In genomic region chr20:13262302-13262650, GRCh38 we compare ENCODE assay signal across 9 cellular contexts.
"Had no signal": no experiment of that assay in that cellular context is flagged by ENCODE, and none has a peak within 500 bp of the region (broad histone marks: within the 10 kb centered on the region; RNA-seq: fewer than 3 reads in every experiment).

No MANE protein-coding gene starts in this region.

- H3K9me3 Mint-ChIP-seq: activated CD4-positive, alpha-beta T cell treated with anti-CD3 and anti-CD28 coated beads, Interleukin-2, amount 10 ng/mL, durations not matched to agents 24 days and 14 days; naive thymus-derived CD8-positive, alpha-beta T cell; stimulated activated naive B cell treated with anti-CD40 and anti-IgM and Interleukin-4, amounts not matched to agents 10 μg/mL and 1 μg/mL and 100 μg/mL, for 72 hours had no signal

- DNase-seq: spleen, upper lobe of right lung had no signal

- H3K4me3 Mint-ChIP-seq: activated CD4-positive, alpha-beta T cell treated with anti-CD3 and anti-CD28 coated beads, Interleukin-2, amount 10 ng/mL, durations not matched to agents 24 days and 14 days; naive thymus-derived CD8-positive, alpha-beta T cell; stimulated activated naive B cell treated with anti-CD40 and anti-IgM and Interleukin-4, amounts not matched to agents 10 μg/mL and 1 μg/mL and 100 μg/mL, for 72 hours had no signal

- H3K4me1 Mint-ChIP-seq: stimulated activated naive B cell treated with anti-CD40 and anti-IgM and Interleukin-4, amounts not matched to agents 10 μg/mL and 1 μg/mL and 100 μg/mL, for 72 hours had no signal

- H3K27ac ChIP-seq: brain microvascular endothelial cell, coronary artery, left ventricle myocardium inferior, pancreas, spleen, upper lobe of right lung had no signal

- H3K27ac Mint-ChIP-seq: activated CD4-positive, alpha-beta T cell treated with anti-CD3 and anti-CD28 coated beads, Interleukin-2, amount 10 ng/mL, durations not matched to agents 24 days and 14 days; stimulated activated naive B cell treated with anti-CD40 and anti-IgM and Interleukin-4, amounts not matched to agents 10 μg/mL and 1 μg/mL and 100 μg/mL, for 72 hours had no signal

- H3K36me3 Mint-ChIP-seq: naive thymus-derived CD8-positive, alpha-beta T cell; stimulated activated naive B cell treated with anti-CD40 and anti-IgM and Interleukin-4, amounts not matched to agents 10 μg/mL and 1 μg/mL and 100 μg/mL, for 72 hours had no signal

- H3K27me3 Mint-ChIP-seq: activated CD4-positive, alpha-beta T cell treated with anti-CD3 and anti-CD28 coated beads, Interleukin-2, amount 10 ng/mL, durations not matched to agents 24 days and 14 days; naive thymus-derived CD8-positive, alpha-beta T cell; stimulated activated naive B cell treated with anti-CD40 and anti-IgM and Interleukin-4, amounts not matched to agents 10 μg/mL and 1 μg/mL and 100 μg/mL, for 72 hours had no signal
